Comparison of ENCODE assay signal across 8 cellular contexts in the genomic region with DNA sequence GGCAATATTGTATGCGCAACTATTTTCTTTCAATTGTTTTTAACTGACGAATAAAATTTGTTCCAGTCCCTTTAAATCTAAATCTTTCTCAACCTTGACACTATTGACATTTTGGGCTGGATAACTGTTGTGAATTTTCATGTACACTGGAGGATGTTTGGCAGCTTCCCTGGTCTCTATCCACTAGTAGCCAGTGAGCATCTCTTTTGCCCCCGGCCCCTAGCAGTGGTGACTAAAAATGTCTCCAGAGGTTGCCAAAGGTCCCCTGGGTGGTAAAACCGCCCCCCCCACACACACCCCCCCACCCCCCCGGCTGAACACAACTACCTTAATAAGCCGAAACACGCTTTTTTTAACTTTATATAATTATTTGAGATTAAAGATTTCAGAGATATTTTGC. TPM values are rescaled to one million over a fixed set of nuclear protein-coding genes. Genes with fewer than 3 reads are reported as not detected.
DNase-seq lines count a peak whose midpoint lies in the region; ATAC-seq, FAIRE-seq and TF ChIP-seq lines count a peak whose summit lies in the region.

No MANE protein-coding gene starts in this region.

- peaks cover 4% of the 10 kb centered on the region for H3K79me1 ChIP-seq in trophoblast cell (ENCODE audit: low read length)

- H3K36me3 ChIP-seq in NT2/D1 (ENCODE audit: insufficient read depth, insufficient read length, low read length), result peaks cover 12% of the 10 kb centered on the region
- peaks cover 16% of the 10 kb centered on the region for H3K36me3 ChIP-seq in endodermal cell (ENCODE audit: control insufficient read depth, insufficient read depth, low read length)
- H3K36me3 ChIP-seq in trophoblast cell (ENCODE audit: control insufficient read depth in 1 of 2, insufficient read depth in 2 of 2, low read length in 2 of 2), result no peaks in the 10 kb centered on the region

- no peak overlapping the region for H3K4ac ChIP-seq in trophoblast cell (ENCODE audit: low read depth, low read length)

- no peaks in the 10 kb centered on the region for H3K4me1 ChIP-seq in NT2/D1 (ENCODE audit: insufficient read depth, insufficient read length)
- H3K4me1 ChIP-seq in endodermal cell (ENCODE audit: control insufficient read depth, insufficient read depth, low read length), result no peaks in the 10 kb centered on the region
- peaks cover 0 to 3% of the 10 kb centered on the region in 2 experiments for H3K4me1 ChIP-seq in trophoblast cell (ENCODE audit: control insufficient read depth in 1 of 2, insufficient read depth in 2 of 2, low read length in 2 of 2)

- peak overlapping the region; percentile 87 for H3K4me3 ChIP-seq in NT2/D1 (ENCODE audit: insufficient read length, low read depth)
- H3K4me3 ChIP-seq in endodermal cell (ENCODE audit: low read length), result peak overlapping the region; percentile 85
- no peak overlapping the region for H3K4me3 ChIP-seq in trophoblast cell (ENCODE audit: low read depth, low read length)

- no peak overlapping the region for H2AFZ ChIP-seq in trophoblast cell (ENCODE audit: insufficient read depth, low read length, poor library complexity)

- no peak overlapping the region for H3K23ac ChIP-seq in trophoblast cell (ENCODE audit: low read length)

- H2BK12ac ChIP-seq in trophoblast cell (ENCODE audit: low read length), result no peak overlapping the region

- no peak overlapping the region for H4K91ac ChIP-seq in trophoblast cell (ENCODE audit: low read depth, low read length)

- no peak overlapping the region for H3K27ac ChIP-seq in endodermal cell (ENCODE audit: low read depth, low read length)
- H3K27ac ChIP-seq in trophoblast cell (ENCODE audit: low read depth, low read length), result no peak overlapping the region

- no peak for ATAC-seq in HG03442 (IDR thresholded peaks at IDR 0.05; ENCODE audit: unreplicated experiment)
- no peak for ATAC-seq in HG02642 (IDR thresholded peaks at IDR 0.05; ENCODE audit: poor library complexity, unreplicated experiment)

- no peak overlapping the region for H3K18ac ChIP-seq in trophoblast cell (ENCODE audit: low read length)

- FAIRE-seq in G401.6 (lab: Jason Lieb, UNC), result peak; percentile 63

- H3K9ac ChIP-seq in NT2/D1 (ENCODE audit: insufficient read length, low read depth) (peak overlapping the region; percentile 90), endodermal cell (ENCODE audit: extremely low read depth, low read length, poor library complexity, severe bottlenecking) (peak overlapping the region; percentile 60), trophoblast cell (ENCODE audit: low read length) (no peak overlapping the region)

- H3K36me3 Mint-ChIP-seq in endodermal cell (ENCODE audit: low read depth), result peaks cover 21% of the 10 kb centered on the region

- H3K14ac ChIP-seq in trophoblast cell (ENCODE audit: low read length), result no peak overlapping the region

- DNase-seq in NT2/D1 (ENCODE audit: low read depth, low spot score), result no peak
- DNase-seq in endodermal cell, result no peak
- DNase-seq in trophoblast cell, result no peak
- DNase-seq in NCI-H526 treated with DMSO at 0.1 percent for 48 hours (lab: John Stamatoyannopoulos, UW), result no peak
- no peak for DNase-seq in NCI-H1092 (lab: John Stamatoyannopoulos, UW)

- 64% methylated on average over 2 of the region's 7 CpGs; no CpG with 5 or more reads in 1 of the 2 experiments for WGBS in endodermal cell (ENCODE audit: insufficient coverage in 1 of 2, insufficient read length in 1 of 2), 2 experiments
- WGBS in trophoblast cell (ENCODE audit: extremely low coverage, insufficient coverage, insufficient read length), result no CpG with 5 or more reads among the region's 7 CpGs

- peaks cover 2% of the 10 kb centered on the region for H3K79me2 ChIP-seq in trophoblast cell (ENCODE audit: control insufficient read depth, insufficient read depth, low read length, poor library complexity)

- no peak overlapping the region for H2BK120ac ChIP-seq in trophoblast cell (ENCODE audit: insufficient read depth, low read length, poor library complexity)

- peaks cover 40% of the 10 kb centered on the region for H3K9me3 Mint-ChIP-seq in endodermal cell

- no peak overlapping the region for H2AK5ac ChIP-seq in trophoblast cell (ENCODE audit: low read length)

- no peak overlapping the region for H2BK5ac ChIP-seq in trophoblast cell (ENCODE audit: low read depth, low read length, poor library complexity)

- H3K9me3 ChIP-seq in NT2/D1 (ENCODE audit: insufficient read depth, low read length) (peaks cover 7% of the 10 kb centered on the region; the same call in 1 of the 2 replicates), endodermal cell (ENCODE audit: control insufficient read depth, low read length) (peaks cover 12% of the 10 kb centered on the region), trophoblast cell (ENCODE audit: insufficient read depth, low read depth, low read length) (no peaks in the 10 kb centered on the region)

- H3K4me3 Mint-ChIP-seq in endodermal cell, result peak overlapping the region; percentile 75

- peak overlapping the region; percentile 36 for H3K4me2 ChIP-seq in trophoblast cell (ENCODE audit: low read length)

- H4K12ac ChIP-seq in trophoblast cell (ENCODE audit: low read depth, low read length), result no peak overlapping the region

- H3K4me1 Mint-ChIP-seq in endodermal cell, result no peaks in the 10 kb centered on the region

- H3K27ac Mint-ChIP-seq in endodermal cell, result no peak overlapping the region

- TF ChIP-seq CTCF in endodermal cell (conservative IDR thresholded peaks at IDR 0.05), result no peak

- H3K27me3 ChIP-seq in NT2/D1 (ENCODE audit: insufficient read depth, insufficient read length) (no peaks in the 10 kb centered on the region), endodermal cell (ENCODE audit: control insufficient read depth, insufficient read depth, low read length, poor library complexity, severe bottlenecking) (no peaks in the 10 kb centered on the region), trophoblast cell (ENCODE audit: insufficient read depth, low read length) (no peaks in the 10 kb centered on the region)

- H4K8ac ChIP-seq in trophoblast cell (ENCODE audit: low read depth, low read length), result no peak overlapping the region

- no peaks in the 10 kb centered on the region for H3K27me3 Mint-ChIP-seq in endodermal cell (ENCODE audit: insufficient read depth)

RNA-seq across cellular contexts. Expression of gene FANCB, which starts 0.5 kb away (rescaled TPM):
- total RNA-seq in endodermal cell, result 10 to 100 TPM; 12.8 to 15.2 TPM
- polyA plus RNA-seq in endodermal cell (2013, experiment 1 of 2), result 5.5 TPM
- 6.7 TPM for polyA plus RNA-seq in endodermal cell (2013, experiment 2 of 2)
- 3.2 and 3.4 TPM in 2 replicates for polyA plus RNA-seq in trophoblast cell (2013)

RNA-seq across cellular contexts. Expression of gene MOSPD2, which starts 0.9 kb away (rescaled TPM):
- total RNA-seq in endodermal cell, result 10 to 100 TPM; 10.8 to 17.6 TPM
- polyA plus RNA-seq in endodermal cell (2013, experiment 1 of 2), result 13.0 TPM
- 13.0 TPM for polyA plus RNA-seq in endodermal cell (2013, experiment 2 of 2)
- polyA plus RNA-seq in trophoblast cell (2013), result 17.1 and 18.0 TPM in 2 replicates
